1 cellular context compared by ENCODE assay signal in genomic region chr6:33740204-33740608, GRCh38.
TF ChIP-seq lines count a peak whose summit lies in the region.

No MANE protein-coding gene starts in this region.

TF ChIP-seq in K562, 482 proteins besides CTCF, POLR2A, EP300 and RAD21 (continued from another document):
- no peak for TF ChIP-seq ADNP (tag; IDR thresholded peaks at IDR 0.05)
- TF ChIP-seq KAT2B (IDR thresholded peaks at IDR 0.05; ENCODE audit: low read depth, low read length), result no peak
- peak; percentile 84 for TF ChIP-seq CEBPB (tag; IDR thresholded peaks at IDR 0.05)
- no peak for TF ChIP-seq FOXP1 (CRISPR knock-in tag; IDR thresholded peaks at IDR 0.05)
- TF ChIP-seq IFI16 (CRISPR knock-in tag; IDR thresholded peaks at IDR 0.05), result no peak
- TF ChIP-seq SMARCC2 (IDR thresholded peaks at IDR 0.05; ENCODE audit: low read depth), result no peak
- TF ChIP-seq CREBBP (IDR thresholded peaks at IDR 0.05; ENCODE audit: low read depth, low read length), result no peak
- TF ChIP-seq CBX5 (IDR thresholded peaks at IDR 0.05; ENCODE audit: borderline replicate concordance, low read depth), result no peak
- TF ChIP-seq POU5F1 (IDR thresholded peaks at IDR 0.05; ENCODE audit: borderline replicate concordance, low read depth, low read length, partially characterized antibody), result no peak
- TF ChIP-seq FOXO4 (CRISPR knock-in tag; IDR thresholded peaks at IDR 0.05), result no peak
- TF ChIP-seq NFE2L1 (tag; IDR thresholded peaks at IDR 0.05; ENCODE audit: borderline replicate concordance, low read depth), result no peak
- 0 out of 2 replicates have a peak, but pooled peaks have one; percentile 51 for TF ChIP-seq PRMT5 (CRISPR knock-in tag; IDR thresholded peaks at IDR 0.05)
- no peak for TF ChIP-seq STAT6 (CRISPR knock-in tag; IDR thresholded peaks at IDR 0.05)
- TF ChIP-seq, protein P1, sequence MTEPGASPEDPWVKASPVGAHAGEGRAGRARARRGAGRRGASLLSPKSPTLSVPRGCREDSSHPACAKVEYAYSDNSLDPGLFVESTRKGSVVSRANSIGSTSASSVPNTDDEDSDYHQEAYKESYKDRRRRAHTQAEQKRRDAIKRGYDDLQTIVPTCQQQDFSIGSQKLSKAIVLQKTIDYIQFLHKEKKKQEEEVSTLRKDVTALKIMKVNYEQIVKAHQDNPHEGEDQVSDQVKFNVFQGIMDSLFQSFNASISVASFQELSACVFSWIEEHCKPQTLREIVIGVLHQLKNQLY (CRISPR knock-in tag; conservative IDR thresholded peaks at IDR 0.05), result no peak
- no peak for TF ChIP-seq HNRNPK (IDR thresholded peaks at IDR 0.05; ENCODE audit: low read depth, low read length, poor library complexity, severe bottlenecking)
- no peak for TF ChIP-seq EWSR1 (IDR thresholded peaks at IDR 0.05; ENCODE audit: borderline replicate concordance, low read depth, partially characterized antibody)
- TF ChIP-seq HEY1 (CRISPR knock-in tag; IDR thresholded peaks at IDR 0.05; ENCODE audit: borderline replicate concordance), result no peak
